2 cellular contexts compared by ENCODE assay signal in the genomic region with DNA sequence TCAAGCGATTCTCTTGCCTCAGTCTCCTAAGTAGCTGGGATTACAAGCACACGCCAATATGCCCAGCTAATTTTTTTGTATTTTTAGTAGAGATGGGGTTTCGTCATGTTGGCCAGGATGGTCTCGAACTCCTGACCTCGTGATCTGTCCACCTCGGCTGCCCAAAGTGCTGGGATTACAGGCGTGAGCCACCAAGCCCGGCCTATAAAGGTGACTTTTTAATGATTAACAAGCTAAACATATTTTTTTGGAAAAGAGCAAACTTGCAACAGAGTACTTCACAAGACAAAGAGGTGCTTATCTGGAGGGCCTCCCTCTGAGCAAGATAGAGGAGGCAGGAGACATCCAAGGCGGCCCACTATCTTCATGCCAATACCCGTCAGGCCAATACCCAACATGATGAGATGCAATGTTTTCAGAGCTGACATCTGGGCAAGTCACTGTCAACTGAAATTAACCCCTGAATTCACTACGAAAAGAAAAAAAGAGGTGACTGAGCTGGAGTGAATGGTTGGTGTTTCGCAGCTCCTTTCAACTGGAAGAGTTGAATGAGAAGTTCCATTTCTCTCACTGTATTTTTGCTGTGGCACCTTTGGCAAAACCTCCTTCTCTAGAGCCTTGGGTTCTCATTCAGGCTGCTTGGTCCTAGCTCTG.
TF ChIP-seq lines count a peak whose summit lies in the region.

No MANE protein-coding gene starts in this region.

TF ChIP-seq in SK-N-SH, 30 proteins besides CTCF, POLR2A, EP300 and RAD21 (continued from another document):
- TF ChIP-seq, protein P1, sequence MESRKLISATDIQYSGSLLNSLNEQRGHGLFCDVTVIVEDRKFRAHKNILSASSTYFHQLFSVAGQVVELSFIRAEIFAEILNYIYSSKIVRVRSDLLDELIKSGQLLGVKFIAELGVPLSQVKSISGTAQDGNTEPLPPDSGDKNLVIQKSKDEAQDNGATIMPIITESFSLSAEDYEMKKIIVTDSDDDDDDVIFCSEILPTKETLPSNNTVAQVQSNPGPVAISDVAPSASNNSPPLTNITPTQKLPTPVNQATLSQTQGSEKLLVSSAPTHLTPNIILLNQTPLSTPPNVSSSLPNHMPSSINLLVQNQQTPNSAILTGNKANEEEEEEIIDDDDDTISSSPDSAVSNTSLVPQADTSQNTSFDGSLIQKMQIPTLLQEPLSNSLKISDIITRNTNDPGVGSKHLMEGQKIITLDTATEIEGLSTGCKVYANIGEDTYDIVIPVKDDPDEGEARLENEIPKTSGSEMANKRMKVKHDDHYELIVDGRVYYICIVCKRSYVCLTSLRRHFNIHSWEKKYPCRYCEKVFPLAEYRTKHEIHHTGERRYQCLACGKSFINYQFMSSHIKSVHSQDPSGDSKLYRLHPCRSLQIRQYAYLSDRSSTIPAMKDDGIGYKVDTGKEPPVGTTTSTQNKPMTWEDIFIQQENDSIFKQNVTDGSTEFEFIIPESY (IDR thresholded peaks at IDR 0.05; ENCODE audit: borderline replicate concordance, low read depth), result no peak
- TF ChIP-seq, protein P2, sequence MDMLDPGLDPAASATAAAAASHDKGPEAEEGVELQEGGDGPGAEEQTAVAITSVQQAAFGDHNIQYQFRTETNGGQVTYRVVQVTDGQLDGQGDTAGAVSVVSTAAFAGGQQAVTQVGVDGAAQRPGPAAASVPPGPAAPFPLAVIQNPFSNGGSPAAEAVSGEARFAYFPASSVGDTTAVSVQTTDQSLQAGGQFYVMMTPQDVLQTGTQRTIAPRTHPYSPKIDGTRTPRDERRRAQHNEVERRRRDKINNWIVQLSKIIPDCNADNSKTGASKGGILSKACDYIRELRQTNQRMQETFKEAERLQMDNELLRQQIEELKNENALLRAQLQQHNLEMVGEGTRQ (IDR thresholded peaks at IDR 0.05; ENCODE audit: borderline replicate concordance, low read depth, low read length), result no peak
- TF ChIP-seq TCF12 (IDR thresholded peaks at IDR 0.05) (no peak), GABPA (IDR thresholded peaks at IDR 0.05; ENCODE audit: low read depth) (no peak), YY1 (IDR thresholded peaks at IDR 0.05; ENCODE audit: low read depth) (no peak), MEF2A (IDR thresholded peaks at IDR 0.05; ENCODE audit: borderline replicate concordance, low read depth) (no peak), CHD2 (IDR thresholded peaks at IDR 0.05; ENCODE audit: low read length, partially characterized antibody) (no peak), TAF1 (IDR thresholded peaks at IDR 0.05; ENCODE audit: borderline replicate concordance, low read depth, low read length) (no peak), ELF1 (IDR thresholded peaks at IDR 0.05) (no peak), TEAD4 (IDR thresholded peaks at IDR 0.05; ENCODE audit: borderline replicate concordance, insufficient read depth) (no peak)
- TF ChIP-seq, protein P3, sequence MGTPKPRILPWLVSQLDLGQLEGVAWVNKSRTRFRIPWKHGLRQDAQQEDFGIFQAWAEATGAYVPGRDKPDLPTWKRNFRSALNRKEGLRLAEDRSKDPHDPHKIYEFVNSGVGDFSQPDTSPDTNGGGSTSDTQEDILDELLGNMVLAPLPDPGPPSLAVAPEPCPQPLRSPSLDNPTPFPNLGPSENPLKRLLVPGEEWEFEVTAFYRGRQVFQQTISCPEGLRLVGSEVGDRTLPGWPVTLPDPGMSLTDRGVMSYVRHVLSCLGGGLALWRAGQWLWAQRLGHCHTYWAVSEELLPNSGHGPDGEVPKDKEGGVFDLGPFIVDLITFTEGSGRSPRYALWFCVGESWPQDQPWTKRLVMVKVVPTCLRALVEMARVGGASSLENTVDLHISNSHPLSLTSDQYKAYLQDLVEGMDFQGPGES (IDR thresholded peaks at IDR 0.05; ENCODE audit: low read depth, low read length), result no peak
- TF ChIP-seq, protein P4, sequence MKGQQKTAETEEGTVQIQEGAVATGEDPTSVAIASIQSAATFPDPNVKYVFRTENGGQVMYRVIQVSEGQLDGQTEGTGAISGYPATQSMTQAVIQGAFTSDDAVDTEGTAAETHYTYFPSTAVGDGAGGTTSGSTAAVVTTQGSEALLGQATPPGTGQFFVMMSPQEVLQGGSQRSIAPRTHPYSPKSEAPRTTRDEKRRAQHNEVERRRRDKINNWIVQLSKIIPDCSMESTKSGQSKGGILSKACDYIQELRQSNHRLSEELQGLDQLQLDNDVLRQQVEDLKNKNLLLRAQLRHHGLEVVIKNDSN (IDR thresholded peaks at IDR 0.05; ENCODE audit: borderline replicate concordance, low read depth), result no peak
- TF ChIP-seq, protein P5, sequence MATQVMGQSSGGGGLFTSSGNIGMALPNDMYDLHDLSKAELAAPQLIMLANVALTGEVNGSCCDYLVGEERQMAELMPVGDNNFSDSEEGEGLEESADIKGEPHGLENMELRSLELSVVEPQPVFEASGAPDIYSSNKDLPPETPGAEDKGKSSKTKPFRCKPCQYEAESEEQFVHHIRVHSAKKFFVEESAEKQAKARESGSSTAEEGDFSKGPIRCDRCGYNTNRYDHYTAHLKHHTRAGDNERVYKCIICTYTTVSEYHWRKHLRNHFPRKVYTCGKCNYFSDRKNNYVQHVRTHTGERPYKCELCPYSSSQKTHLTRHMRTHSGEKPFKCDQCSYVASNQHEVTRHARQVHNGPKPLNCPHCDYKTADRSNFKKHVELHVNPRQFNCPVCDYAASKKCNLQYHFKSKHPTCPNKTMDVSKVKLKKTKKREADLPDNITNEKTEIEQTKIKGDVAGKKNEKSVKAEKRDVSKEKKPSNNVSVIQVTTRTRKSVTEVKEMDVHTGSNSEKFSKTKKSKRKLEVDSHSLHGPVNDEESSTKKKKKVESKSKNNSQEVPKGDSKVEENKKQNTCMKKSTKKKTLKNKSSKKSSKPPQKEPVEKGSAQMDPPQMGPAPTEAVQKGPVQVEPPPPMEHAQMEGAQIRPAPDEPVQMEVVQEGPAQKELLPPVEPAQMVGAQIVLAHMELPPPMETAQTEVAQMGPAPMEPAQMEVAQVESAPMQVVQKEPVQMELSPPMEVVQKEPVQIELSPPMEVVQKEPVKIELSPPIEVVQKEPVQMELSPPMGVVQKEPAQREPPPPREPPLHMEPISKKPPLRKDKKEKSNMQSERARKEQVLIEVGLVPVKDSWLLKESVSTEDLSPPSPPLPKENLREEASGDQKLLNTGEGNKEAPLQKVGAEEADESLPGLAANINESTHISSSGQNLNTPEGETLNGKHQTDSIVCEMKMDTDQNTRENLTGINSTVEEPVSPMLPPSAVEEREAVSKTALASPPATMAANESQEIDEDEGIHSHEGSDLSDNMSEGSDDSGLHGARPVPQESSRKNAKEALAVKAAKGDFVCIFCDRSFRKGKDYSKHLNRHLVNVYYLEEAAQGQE (IDR thresholded peaks at IDR 0.05; ENCODE audit: low read depth, low read length), result no peak
- TF ChIP-seq, protein P6, sequence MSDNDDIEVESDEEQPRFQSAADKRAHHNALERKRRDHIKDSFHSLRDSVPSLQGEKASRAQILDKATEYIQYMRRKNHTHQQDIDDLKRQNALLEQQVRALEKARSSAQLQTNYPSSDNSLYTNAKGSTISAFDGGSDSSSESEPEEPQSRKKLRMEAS (IDR thresholded peaks at IDR 0.05; ENCODE audit: low read depth), result no peak

TF ChIP-seq in SK-N-SH treated with all-trans-retinoic acid at 6 μM for 48 hours, 23 proteins besides CTCF, POLR2A, EP300 and RAD21 (continued from another document):
- TF ChIP-seq, protein P7, sequence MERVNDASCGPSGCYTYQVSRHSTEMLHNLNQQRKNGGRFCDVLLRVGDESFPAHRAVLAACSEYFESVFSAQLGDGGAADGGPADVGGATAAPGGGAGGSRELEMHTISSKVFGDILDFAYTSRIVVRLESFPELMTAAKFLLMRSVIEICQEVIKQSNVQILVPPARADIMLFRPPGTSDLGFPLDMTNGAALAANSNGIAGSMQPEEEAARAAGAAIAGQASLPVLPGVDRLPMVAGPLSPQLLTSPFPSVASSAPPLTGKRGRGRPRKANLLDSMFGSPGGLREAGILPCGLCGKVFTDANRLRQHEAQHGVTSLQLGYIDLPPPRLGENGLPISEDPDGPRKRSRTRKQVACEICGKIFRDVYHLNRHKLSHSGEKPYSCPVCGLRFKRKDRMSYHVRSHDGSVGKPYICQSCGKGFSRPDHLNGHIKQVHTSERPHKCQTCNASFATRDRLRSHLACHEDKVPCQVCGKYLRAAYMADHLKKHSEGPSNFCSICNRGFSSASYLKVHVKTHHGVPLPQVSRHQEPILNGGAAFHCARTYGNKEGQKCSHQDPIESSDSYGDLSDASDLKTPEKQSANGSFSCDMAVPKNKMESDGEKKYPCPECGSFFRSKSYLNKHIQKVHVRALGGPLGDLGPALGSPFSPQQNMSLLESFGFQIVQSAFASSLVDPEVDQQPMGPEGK (CRISPR knock-in tag; IDR thresholded peaks at IDR 0.05; ENCODE audit: borderline replicate concordance), result no peak
